11 cellular contexts compared by ENCODE assay signal in genomic region chr14:52919971-52920370, GRCh38. TPM values are rescaled to one million over a fixed set of nuclear protein-coding genes. Genes with fewer than 3 reads are reported as not detected.
A peak's percentile ranks its signal among the peaks of the same experiment; 100 is the strongest.
DNase-seq lines count a peak whose midpoint lies in the region; ATAC-seq, FAIRE-seq and TF ChIP-seq lines count a peak whose summit lies in the region.
"Had no signal": no experiment of that assay in that cellular context is flagged by ENCODE, and none has a peak within 500 bp of the region (broad histone marks: within the 10 kb centered on the region; RNA-seq: fewer than 3 reads in every experiment).

No MANE protein-coding gene starts in this region.

- FAIRE-seq in G401.6 (lab: Jason Lieb, UNC) (peak; percentile 8), GM12891 (lab: Jason Lieb, UNC) (no peak)
- FAIRE-seq: keratinocyte had no signal

- DNase-seq in ascending aorta (ENCODE audit: low spot score in 2 of 2) (no peak), left lobe of liver (ENCODE audit: low spot score) (no peak), thoracic aorta (ENCODE audit: low spot score) (no peak), GM12891 (ENCODE audit: insufficient read length, low spot score) (no peak)
- DNase-seq: activated T-cell treated with anti-CD3 and anti-CD28 coated beads, Interleukin-2, amount 50 U/mL, for 4 hours; brain microvascular endothelial cell; stimulated activated naive CD8-positive, alpha-beta T cell treated with anti-CD3 and anti-CD28 coated beads, Interleukin-15, Interleukin-2, amounts not matched to agents 100 U/mL and 50 U/mL, for 24 hours had no signal

- intact Hi-C loops in ascending aorta (cut with DNase I): loop anchor here (5.0 kb wide), 2 partner anchors 32 to 38 kb away; partner anchors contain the start of gene FERMT2

- no peak overlapping the region for H3K4me3 ChIP-seq in ascending aorta
- peak overlapping the region; percentile 15 for H3K4me3 ChIP-seq in thoracic aorta

- no peaks in the 10 kb centered on the region for H3K27me3 ChIP-seq in ascending aorta
- no peaks in the 10 kb centered on the region for H3K27me3 ChIP-seq in thoracic aorta (replicated peaks; ENCODE audit: insufficient read depth)
- H3K27me3 ChIP-seq: brain microvascular endothelial cell had no signal

- H3K27ac ChIP-seq in ascending aorta (peak overlapping the region; percentile 82 to 87), thoracic aorta (peak overlapping the region; percentile 67 to 89)
- H3K27ac ChIP-seq: brain microvascular endothelial cell had no signal

- H3K36me3 ChIP-seq in ascending aorta (no peaks in the 10 kb centered on the region), thoracic aorta (no peaks in the 10 kb centered on the region)

- peaks cover 14 to 72% of the 10 kb centered on the region in 2 donors for H3K4me1 ChIP-seq in ascending aorta
- H3K4me1 ChIP-seq in thoracic aorta (ENCODE audit: control insufficient read depth in 1 of 2, low read depth in 2 of 2): peaks cover 75 to 90% of the 10 kb centered on the region in 2 donors

- H3K9me3 ChIP-seq in ascending aorta (no peaks in the 10 kb centered on the region), thoracic aorta (no peaks in the 10 kb centered on the region)

- ATAC-seq in left lobe of liver: peak; percentile 8
- ATAC-seq in thoracic aorta (ENCODE audit: insufficient number of reproducible peaks, low FRiP score, low read depth): no peak
- no peak for ATAC-seq in GM19035 (IDR thresholded peaks at IDR 0.05; ENCODE audit: unreplicated experiment)
- ATAC-seq in HG02610 (IDR thresholded peaks at IDR 0.05; ENCODE audit: unreplicated experiment): no peak
- ATAC-seq: activated T-cell treated with anti-CD3 and anti-CD28 coated beads, Interleukin-2, amount 50 U/mL, for 4 hours; stimulated activated naive CD8-positive, alpha-beta T cell treated with anti-CD3 and anti-CD28 coated beads, Interleukin-15, Interleukin-2, amounts not matched to agents 100 U/mL and 50 U/mL, for 24 hours had no signal

- TF ChIP-seq CTCF in ascending aorta (IDR thresholded peaks at IDR 0.05) (no peak), thoracic aorta (IDR thresholded peaks at IDR 0.05) (no peak)

- TF ChIP-seq POLR2A in GM12891 (IDR thresholded peaks at IDR 0.05; ENCODE audit: low read depth, low read length): no peak

TF ChIP-seq in GM12891, 5 proteins besides CTCF, POLR2A, EP300 and RAD21:
- no peak for TF ChIP-seq PAX5 (IDR thresholded peaks at IDR 0.05; ENCODE audit: insufficient read depth, low read length, severe bottlenecking)
- TF ChIP-seq SPI1 (IDR thresholded peaks at IDR 0.05; ENCODE audit: low read depth, low read length): no peak
- TF ChIP-seq TAF1 (IDR thresholded peaks at IDR 0.05; ENCODE audit: low read depth, low read length): no peak
- no peak for TF ChIP-seq POLR2AphosphoS5 (IDR thresholded peaks at IDR 0.05; ENCODE audit: low read depth, low read length)
- TF ChIP-seq POU2F2 (IDR thresholded peaks at IDR 0.05; ENCODE audit: low read depth, low read length): no peak

RNA-seq across cellular contexts. Expression of gene FERMT2, which starts 30.9 kb away (rescaled TPM):
- 101 TPM for total RNA-seq in ascending aorta
- total RNA-seq in left lobe of liver: 61.5 TPM
- total RNA-seq in thoracic aorta: 100 to 1,000 TPM; 197 to 225 TPM
- 5.4 TPM for polyA plus RNA-seq in GM12891 (2012; ENCODE audit: low read depth, missing spikeins)
